In the genomic region with DNA sequence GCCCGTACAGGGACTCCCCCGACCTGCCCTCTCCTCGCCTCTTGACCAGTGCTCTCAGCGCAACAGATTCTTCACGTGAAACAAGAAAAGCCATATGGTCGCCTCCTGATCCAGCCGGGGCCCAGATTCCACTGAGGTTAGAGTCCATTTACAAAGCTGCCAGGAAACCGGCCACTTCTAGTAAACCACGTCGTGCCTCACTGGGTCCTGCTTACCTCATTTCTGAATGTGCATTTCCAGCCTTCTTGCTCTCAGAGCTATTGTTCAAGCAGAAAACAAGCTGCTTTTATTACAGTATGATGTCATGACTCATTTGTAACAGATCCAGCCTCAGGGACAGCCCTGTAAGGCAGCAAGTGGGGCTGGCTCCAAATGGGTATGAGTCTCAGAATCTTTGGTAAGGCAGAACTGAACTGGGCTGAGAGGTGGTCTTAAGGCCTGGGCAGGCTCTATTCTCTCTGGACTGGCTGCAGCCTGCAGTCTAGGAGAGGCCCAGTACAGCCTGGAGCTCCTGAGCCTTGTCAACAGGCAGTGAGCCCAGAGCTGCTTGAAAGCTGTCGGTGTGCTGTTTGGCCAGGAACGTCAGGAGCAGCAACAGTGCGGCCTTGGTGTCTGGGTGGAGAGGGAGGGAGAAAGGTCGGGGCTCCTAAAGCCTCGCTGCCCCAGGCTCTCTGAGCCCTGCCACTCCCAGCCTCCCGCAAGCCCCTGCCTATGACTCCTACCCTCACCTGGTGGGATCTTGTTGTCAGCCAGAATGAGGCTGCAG, we compare ENCODE assay signal across 9 cellular contexts. TPM values are rescaled to one million over a fixed set of nuclear protein-coding genes. Genes with fewer than 3 reads are reported as not detected.
A peak's percentile ranks its signal among the peaks of the same experiment; 100 is the strongest.
DNase-seq lines count a peak whose midpoint lies in the region; ATAC-seq and TF ChIP-seq lines count a peak whose summit lies in the region.
"Had no signal": no experiment of that assay in that cellular context is flagged by ENCODE, and none has a peak within 500 bp of the region (broad histone marks: within the 10 kb centered on the region; RNA-seq: fewer than 3 reads in every experiment).

No MANE protein-coding gene starts in this region.

- in situ Hi-C loops in GM13976 (cut with MboI; ENCODE audit: low sequenced_read_pairs, unreplicated experiment), result no loop called here

- H4K91ac ChIP-seq in mesenchymal stem cell (ENCODE audit: low read length), result no peak overlapping the region

- H3K27ac ChIP-seq in coronary artery (peak overlapping the region in 1 of 2 donors; percentile 77), mesenchymal stem cell (ENCODE audit: low read length, poor library complexity, severe bottlenecking) (peak overlapping the region; percentile 73)

- no peak for DNase-seq in stimulated activated naive CD8-positive, alpha-beta T cell treated with anti-CD3 and anti-CD28 coated beads, Interleukin-15, Interleukin-2, amounts not matched to agents 100 U/mL and 50 U/mL, for 24 hours
- DNase-seq in coronary artery (ENCODE audit: low spot score) (peak; percentile 74), mesenchymal stem cell (peak; percentile 24), activated gamma-delta T cell (lab: John Stamatoyannopoulos, UW) (no peak), GM13976 (ENCODE audit: low spot score) (no peak), 8988T (no peak), NCI-H1930 (lab: John Stamatoyannopoulos, UW) (no peak)
- DNase-seq: activated CD4-positive, alpha-beta memory T cell treated with anti-CD3 and anti-CD28 coated beads, Interleukin-2, amount 10 ng/mL, durations not matched to agents 7 days and 5 days had no signal

- H3K4me1 Mint-ChIP-seq in stimulated activated naive CD8-positive, alpha-beta T cell treated with anti-CD3 and anti-CD28 coated beads, Interleukin-15, Interleukin-2, amounts not matched to agents 100 ng/mL and 50 ng/mL, for 24 hours (ENCODE audit: low read depth), result peaks cover 3% of the 10 kb centered on the region

- peaks cover 49% of the 10 kb centered on the region for H3K36me3 Mint-ChIP-seq in stimulated activated naive CD8-positive, alpha-beta T cell treated with anti-CD3 and anti-CD28 coated beads, Interleukin-15, Interleukin-2, amounts not matched to agents 100 ng/mL and 50 ng/mL, for 24 hours (ENCODE audit: low read depth)

- H3K4me3 Mint-ChIP-seq in stimulated activated naive CD8-positive, alpha-beta T cell treated with anti-CD3 and anti-CD28 coated beads, Interleukin-15, Interleukin-2, amounts not matched to agents 100 ng/mL and 50 ng/mL, for 24 hours, result peak overlapping the region; percentile 13
- H3K4me3 Mint-ChIP-seq: activated CD4-positive, alpha-beta memory T cell treated with anti-CD3 and anti-CD28 coated beads, Interleukin-2, amount 10 ng/mL, durations not matched to agents 7 days and 5 days had no signal

- H2AFZ ChIP-seq in mesenchymal stem cell (ENCODE audit: low read depth, low read length), result no peak overlapping the region

- no peak overlapping the region for H3K4ac ChIP-seq in mesenchymal stem cell (ENCODE audit: low read depth in 1 of 2, low read length in 2 of 2)

- no peak overlapping the region for H3K4me3 ChIP-seq in coronary artery
- H3K4me3 ChIP-seq in mesenchymal stem cell (ENCODE audit: insufficient read depth in 1 of 2, low read depth in 1 of 2, low read length in 2 of 2), result no peak overlapping the region

- no peak overlapping the region for H3K23ac ChIP-seq in mesenchymal stem cell (ENCODE audit: low read length in 2 of 2)

- H2BK12ac ChIP-seq in mesenchymal stem cell (ENCODE audit: low read length in 2 of 2), result no peak overlapping the region

- H2BK120ac ChIP-seq in mesenchymal stem cell (ENCODE audit: low read depth, low read length), result no peak overlapping the region

- peak overlapping the region; percentile 83 for H3K9ac ChIP-seq in mesenchymal stem cell (ENCODE audit: low read length)

- H3K4me2 ChIP-seq in mesenchymal stem cell (ENCODE audit: low read length, poor library complexity, severe bottlenecking), result no peak overlapping the region

- H2BK5ac ChIP-seq in mesenchymal stem cell (ENCODE audit: low read depth, low read length, poor library complexity, severe bottlenecking), result no peak overlapping the region

- no peak overlapping the region for H4K8ac ChIP-seq in mesenchymal stem cell (ENCODE audit: low read length)

- peak overlapping the region; percentile 19 for H2AK5ac ChIP-seq in mesenchymal stem cell (ENCODE audit: low read length, severe bottlenecking)

- H3K4me1 ChIP-seq in mesenchymal stem cell (ENCODE audit: control insufficient read depth, insufficient read depth, low read depth, low read length), result peaks cover 16% of the 10 kb centered on the region

- no peaks in the 10 kb centered on the region for H3K9me3 Mint-ChIP-seq in stimulated activated naive CD8-positive, alpha-beta T cell treated with anti-CD3 and anti-CD28 coated beads, Interleukin-15, Interleukin-2, amounts not matched to agents 100 ng/mL and 50 ng/mL, for 24 hours
- H3K9me3 Mint-ChIP-seq: activated CD4-positive, alpha-beta memory T cell treated with anti-CD3 and anti-CD28 coated beads, Interleukin-2, amount 10 ng/mL, durations not matched to agents 7 days and 5 days had no signal

- no peak overlapping the region for H3K14ac ChIP-seq in mesenchymal stem cell (ENCODE audit: low read length in 2 of 2)

- no peaks in the 10 kb centered on the region for H3K27me3 ChIP-seq in mesenchymal stem cell (ENCODE audit: control insufficient read depth in 1 of 2, insufficient read depth in 1 of 2, low read length in 2 of 2)

- peak overlapping the region; percentile 71 for H3K27ac Mint-ChIP-seq in stimulated activated naive CD8-positive, alpha-beta T cell treated with anti-CD3 and anti-CD28 coated beads, Interleukin-15, Interleukin-2, amounts not matched to agents 100 ng/mL and 50 ng/mL, for 24 hours

- TF ChIP-seq CTCF in coronary artery (IDR thresholded peaks at IDR 0.05), result no peak
- TF ChIP-seq CTCF in GM13976 (IDR thresholded peaks at IDR 0.05; ENCODE audit: borderline replicate concordance, control extremely low read depth, extremely low read depth, insufficient read depth, missing control alignments), result no peak

- no peak overlapping the region for H3K18ac ChIP-seq in mesenchymal stem cell (ENCODE audit: low read depth in 1 of 2, low read length in 2 of 2)

- no peaks in the 10 kb centered on the region for H3K27me3 Mint-ChIP-seq in stimulated activated naive CD8-positive, alpha-beta T cell treated with anti-CD3 and anti-CD28 coated beads, Interleukin-15, Interleukin-2, amounts not matched to agents 100 ng/mL and 50 ng/mL, for 24 hours
- H3K27me3 Mint-ChIP-seq: activated CD4-positive, alpha-beta memory T cell treated with anti-CD3 and anti-CD28 coated beads, Interleukin-2, amount 10 ng/mL, durations not matched to agents 7 days and 5 days had no signal

- peaks cover 90 to 93% of the 10 kb centered on the region in 2 experiments for H3K36me3 ChIP-seq in mesenchymal stem cell (ENCODE audit: control insufficient read depth in 1 of 2, insufficient read depth in 2 of 2, low read depth in 1 of 2, low read length in 2 of 2)

- peaks cover 30% of the 10 kb centered on the region for H3K79me1 ChIP-seq in mesenchymal stem cell (replicated peaks; ENCODE audit: low read length, poor library complexity, severe bottlenecking)

- H3K9me3 ChIP-seq in mesenchymal stem cell (ENCODE audit: control insufficient read depth, low read length), result no peaks in the 10 kb centered on the region

- ATAC-seq in stimulated activated naive CD8-positive, alpha-beta T cell treated with anti-CD3 and anti-CD28 coated beads, Interleukin-15, Interleukin-2, amounts not matched to agents 100 U/mL and 50 U/mL, for 24 hours, result no peak

- no peak overlapping the region for H2BK15ac ChIP-seq in mesenchymal stem cell (ENCODE audit: low read depth, poor library complexity, severe bottlenecking)

- WGBS in mesenchymal stem cell, result 90% methylated on average over 13 of the region's 16 CpGs

RNA-seq across cellular contexts. Expression of a gene that starts 8.3 kb away (rescaled TPM):
- 29.0 TPM for polyA plus RNA-seq in mesenchymal stem cell (2013, experiment 1 of 2)
- 29.9 TPM for polyA plus RNA-seq in mesenchymal stem cell (2013, experiment 2 of 2)

RNA-seq across cellular contexts. Expression of a gene that starts 8.5 kb away (rescaled TPM):
- polyA plus RNA-seq in mesenchymal stem cell (2013, experiment 1 of 2), result 16.9 TPM
- 17.0 TPM for polyA plus RNA-seq in mesenchymal stem cell (2013, experiment 2 of 2)

RNA-seq across cellular contexts. Expression of a gene that starts 15.1 kb away (rescaled TPM):
- polyA plus RNA-seq in mesenchymal stem cell (2013, experiment 1 of 2), result 61.6 TPM
- polyA plus RNA-seq in mesenchymal stem cell (2013, experiment 2 of 2), result 61.9 TPM

RNA-seq across cellular contexts. Expression of a gene that starts 19.1 kb away (rescaled TPM):
- polyA plus RNA-seq in mesenchymal stem cell (2013, experiment 1 of 2), result 43.4 TPM
- 42.3 TPM for polyA plus RNA-seq in mesenchymal stem cell (2013, experiment 2 of 2)

RNA-seq across cellular contexts. Expression of a gene that starts 25.4 kb away (rescaled TPM):
- 0.07 TPM for polyA plus RNA-seq in mesenchymal stem cell (2013, experiment 1 of 2)
- 0.04 TPM for polyA plus RNA-seq in mesenchymal stem cell (2013, experiment 2 of 2)

Comparison
In these comparisons a context has a peak if more than half of its experiments do, and no peak if none do; other contexts are left out.
1. DNase-seq: peak in coronary artery (single experiment) and mesenchymal stem cell (single experiment); none in stimulated activated naive CD8-positive, alpha-beta T cell treated with anti-CD3 and anti-CD28 coated beads, Interleukin-15, Interleukin-2, amounts not matched to agents 100 U/mL and 50 U/mL, for 24 hours (single experiment), activated gamma-delta T cell (single experiment), GM13976 (single experiment), 8988T (single experiment) and NCI-H1930 (0 of 2).